Comparison of ENCODE assay signal across 10 cellular contexts in the genomic region with DNA sequence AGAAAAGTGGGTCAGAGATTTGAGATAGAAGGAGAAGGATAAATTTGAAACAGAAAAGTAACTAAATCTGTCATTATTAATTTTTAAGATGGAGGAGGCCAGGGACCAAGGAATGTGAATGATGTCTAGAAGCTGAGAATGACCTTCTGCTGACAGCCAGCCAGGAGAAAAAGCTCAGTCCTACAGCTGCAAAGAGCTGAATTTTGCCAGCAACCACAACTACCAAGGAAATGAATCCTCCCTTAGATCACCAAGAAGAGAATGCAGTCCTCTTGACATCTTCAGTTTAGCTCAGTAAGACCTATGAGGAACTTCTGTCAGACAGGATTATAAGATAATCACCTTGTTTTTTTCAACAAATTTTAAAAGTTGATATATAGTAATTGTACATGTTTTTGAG.
"Had no signal": no experiment of that assay in that cellular context is flagged by ENCODE, and none has a peak within 500 bp of the region (broad histone marks: within the 10 kb centered on the region; RNA-seq: fewer than 3 reads in every experiment).

No MANE protein-coding gene starts in this region.

- H3K4me1 Mint-ChIP-seq: IgD-negative memory B cell had no signal

- DNase-seq: GM23248, GOT3, H7, HFFc6, KBM-7 had no signal

- FAIRE-seq: HepG2 had no signal

- H3K4me3 Mint-ChIP-seq: HFFc6, IgD-negative memory B cell had no signal

- H3K27me3 Mint-ChIP-seq: IgD-negative memory B cell had no signal

- H3K36me3 ChIP-seq: HAP-1 had no signal

- H3K27ac Mint-ChIP-seq: HFFc6, IgD-negative memory B cell had no signal

- H3K27ac ChIP-seq: GM23248, KMS-11 had no signal

- H3K4me3 ChIP-seq: GM23248, HAP-1 had no signal

- ATAC-seq: HCT116, HepG2 had no signal

- H3K9ac ChIP-seq: GM23248, KMS-11 had no signal

- H3K36me3 Mint-ChIP-seq: IgD-negative memory B cell had no signal

- H3K4me2 ChIP-seq: KMS-11 had no signal

- H3K9me3 ChIP-seq: HAP-1 had no signal

- H2AFZ ChIP-seq: GM23248 had no signal
